In the genomic region with DNA sequence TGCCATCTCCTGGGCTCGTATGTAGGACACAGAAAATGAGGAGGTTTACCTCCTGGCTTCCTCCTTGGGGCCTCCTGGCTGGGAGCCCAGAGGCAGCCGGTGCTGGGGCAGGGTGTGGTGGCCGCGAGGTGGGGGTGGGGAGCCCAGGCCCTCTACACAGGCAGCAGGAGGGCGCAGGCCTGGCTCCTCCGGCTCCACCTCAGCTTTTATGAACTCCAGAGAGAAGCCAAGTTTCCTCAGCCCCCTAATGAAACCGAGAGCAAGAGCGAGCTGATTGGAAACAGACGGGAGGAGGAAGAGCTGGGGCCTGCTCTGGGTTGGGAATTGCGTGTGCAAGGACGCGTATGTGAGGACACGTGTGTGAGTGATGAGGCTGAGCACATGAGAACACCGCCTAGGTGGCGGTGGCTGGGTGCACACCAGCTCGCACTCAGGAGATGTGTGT, we compare ENCODE assay signal across 9 cellular contexts. TPM values are rescaled to one million over a fixed set of nuclear protein-coding genes. Genes with fewer than 3 reads are reported as not detected.
DNase-seq lines count a peak whose midpoint lies in the region; ATAC-seq and TF ChIP-seq lines count a peak whose summit lies in the region.
"Had no signal": no experiment of that assay in that cellular context is flagged by ENCODE, and none has a peak within 500 bp of the region (broad histone marks: within the 10 kb centered on the region; RNA-seq: fewer than 3 reads in every experiment).

No MANE protein-coding gene starts in this region.

- peaks cover 67% of the 10 kb centered on the region for H3K27me3 Mint-ChIP-seq in progenitor cell of endocrine pancreas

- intact Hi-C loops in left ventricle myocardium inferior (cut with micrococcal nuclease): no loop called here

- ATAC-seq in GM19023 (IDR thresholded peaks at IDR 0.05; ENCODE audit: unreplicated experiment) (no peak), GM18858 (IDR thresholded peaks at IDR 0.05; ENCODE audit: unreplicated experiment) (no peak)

- DNase-seq in NCI-H1105 (lab: John Stamatoyannopoulos, UW) (peak; percentile 25), NCI-H1105 treated with DMSO at 0.1 percent for 48 hours (lab: John Stamatoyannopoulos, UW) (no peak), WERI-Rb-1 (no peak), left ventricle myocardium inferior (no peak), tibial nerve (ENCODE audit: low spot score in 2 of 2) (no peak), progenitor cell of endocrine pancreas (ENCODE audit: low spot score, unreplicated experiment) (no peak)
- DNase-seq: activated naive CD4-positive, alpha-beta T cell treated with anti-CD3 and anti-CD28 coated beads, Interleukin-2, amount 10 ng/mL, durations not matched to agents 7 days and 5 days had no signal

- H3K27me3 ChIP-seq in WERI-Rb-1 (ENCODE audit: insufficient read depth, low read depth, severe bottlenecking) (no peaks in the 10 kb centered on the region), left ventricle myocardium inferior (ENCODE audit: low read depth) (no peaks in the 10 kb centered on the region), tibial nerve (no peaks in the 10 kb centered on the region)

- peaks cover 4% of the 10 kb centered on the region for H3K4me1 Mint-ChIP-seq in progenitor cell of endocrine pancreas (ENCODE audit: low read depth)
- H3K4me1 Mint-ChIP-seq: activated naive CD4-positive, alpha-beta T cell treated with anti-CD3 and anti-CD28 coated beads, Interleukin-2, amount 10 ng/mL, durations not matched to agents 7 days and 5 days had no signal

- 47 to 54% methylated on average over 14 to 16 of the region's 16 CpGs for WGBS in tibial nerve, 2 donors

- H3K4me1 ChIP-seq in left ventricle myocardium inferior (peaks cover 80% of the 10 kb centered on the region), tibial nerve (peaks cover 0 to 82% (median 40%) of the 10 kb centered on the region in 4 donors)

- H3K27ac Mint-ChIP-seq in progenitor cell of endocrine pancreas: no peak overlapping the region
- H3K27ac Mint-ChIP-seq: activated naive CD4-positive, alpha-beta T cell treated with anti-CD3 and anti-CD28 coated beads, Interleukin-2, amount 10 ng/mL, durations not matched to agents 7 days and 5 days had no signal

- TF ChIP-seq CTCF in WERI-Rb-1 (IDR thresholded peaks at IDR 0.05; ENCODE audit: low read depth, low read length): no peak
- TF ChIP-seq CTCF in left ventricle myocardium inferior (IDR thresholded peaks at IDR 0.05; ENCODE audit: borderline replicate concordance): no peak
- no peak for TF ChIP-seq CTCF in tibial nerve (IDR thresholded peaks at IDR 0.05)
- TF ChIP-seq CTCF in progenitor cell of endocrine pancreas (IDR thresholded peaks at IDR 0.05; ENCODE audit: unreplicated experiment): no peak

- no peaks in the 10 kb centered on the region for H3K9me3 Mint-ChIP-seq in progenitor cell of endocrine pancreas (ENCODE audit: low read depth)
- H3K9me3 Mint-ChIP-seq: activated naive CD4-positive, alpha-beta T cell treated with anti-CD3 and anti-CD28 coated beads, Interleukin-2, amount 10 ng/mL, durations not matched to agents 7 days and 5 days had no signal

- no peaks in the 10 kb centered on the region for H3K36me3 ChIP-seq in WERI-Rb-1
- peaks cover 28% of the 10 kb centered on the region for H3K36me3 ChIP-seq in left ventricle myocardium inferior
- peaks cover 0 to 76% (median 0%) of the 10 kb centered on the region in 3 donors for H3K36me3 ChIP-seq in tibial nerve

- no peak overlapping the region for H3K4me3 ChIP-seq in WERI-Rb-1 (ENCODE audit: low read depth, low read length)
- peak overlapping the region; percentile 14 for H3K4me3 ChIP-seq in left ventricle myocardium inferior
- no peak overlapping the region for H3K4me3 ChIP-seq in tibial nerve

- H3K27ac ChIP-seq in WERI-Rb-1 (0 out of 2 replicates have a peak overlapping the region, but pooled peaks have one; percentile 22), left ventricle myocardium inferior (replicated peaks) (peak overlapping the region; percentile 86), tibial nerve (peak overlapping the region; percentile 60 to 84 (median 68))

- TF ChIP-seq POLR2A in tibial nerve (IDR thresholded peaks at IDR 0.05): no peak

- H3K4me3 Mint-ChIP-seq in progenitor cell of endocrine pancreas (ENCODE audit: low read depth): no peak overlapping the region
- H3K4me3 Mint-ChIP-seq: activated naive CD4-positive, alpha-beta T cell treated with anti-CD3 and anti-CD28 coated beads, Interleukin-2, amount 10 ng/mL, durations not matched to agents 7 days and 5 days had no signal

- TF ChIP-seq EP300 in tibial nerve (IDR thresholded peaks at IDR 0.05): no peak

- no peaks in the 10 kb centered on the region for H3K36me3 Mint-ChIP-seq in progenitor cell of endocrine pancreas (ENCODE audit: insufficient read depth)
- H3K36me3 Mint-ChIP-seq: activated naive CD4-positive, alpha-beta T cell treated with anti-CD3 and anti-CD28 coated beads, Interleukin-2, amount 10 ng/mL, durations not matched to agents 7 days and 5 days had no signal

- H3K9me3 ChIP-seq in WERI-Rb-1 (ENCODE audit: severe bottlenecking) (no peaks in the 10 kb centered on the region), left ventricle myocardium inferior (replicated peaks) (no peaks in the 10 kb centered on the region), tibial nerve (no peaks in the 10 kb centered on the region)

RNA-seq across cellular contexts. Expression of a gene that starts 23.1 kb away (rescaled TPM):
- total RNA-seq in left ventricle myocardium inferior (6.3 TPM), tibial nerve (10 to 100 TPM; 21.1 to 43.5 (median 25.8) TPM), progenitor cell of endocrine pancreas (0.47 and 0.50 TPM in 2 replicates)

RNA-seq across cellular contexts. Expression of a gene that starts 37.0 kb away (rescaled TPM):
- total RNA-seq in left ventricle myocardium inferior: 19.6 TPM
- total RNA-seq in tibial nerve: 10 to 100 TPM; 38.4 to 92.7 (median 49.2) TPM
- total RNA-seq in progenitor cell of endocrine pancreas: 51.5 and 52.4 TPM in 2 replicates

RNA-seq across cellular contexts. Expression of a gene that starts 38.5 kb away (rescaled TPM):
- total RNA-seq in left ventricle myocardium inferior (35.4 TPM), tibial nerve (10 to 100 TPM; 15.3 to 37.1 (median 25.8) TPM), progenitor cell of endocrine pancreas (92.3 and 103 TPM in 2 replicates)

Comparison
In these comparisons a context has a peak if more than half of its experiments do, and no peak if none do; other contexts are left out.
1. H3K27ac ChIP-seq: peak in every context shown above with its lines; median percentile 86 in left ventricle myocardium inferior; 68 in tibial nerve; 22 in WERI-Rb-1.